In genomic region chr20:17856024-17856564, GRCh38 we compare ENCODE assay signal across 8 cellular contexts.
DNase-seq lines count a peak whose midpoint lies in the region; ATAC-seq and TF ChIP-seq lines count a peak whose summit lies in the region.

No MANE protein-coding gene starts in this region.

- H3K23ac ChIP-seq in neuronal stem cell (ENCODE audit: low read depth, low read length, poor library complexity), result no peak overlapping the region

- H2BK5ac ChIP-seq in neuronal stem cell (ENCODE audit: low read length), result no peak overlapping the region

- intact Hi-C loops in activated T-helper 1 cell treated with anti-CD3 and anti-CD28 coated beads, Interleukin-12 subunit alpha, Interleukin-12 subunit beta, Interleukin-2, Interleukin-4 antibody, amounts not matched to agents 30 ng/mL and 10 ng/mL and 1 ng/mL, durations not matched to agents 14 hours and 24 hours and 36 hours (cut with micrococcal nuclease), result no loop called here

- peaks cover 4% of the 10 kb centered on the region for H3K27me3 Mint-ChIP-seq in activated T-helper 1 cell treated with anti-CD3 and anti-CD28 coated beads, Interleukin-12 subunit alpha, Interleukin-12 subunit beta, Interleukin-2, Interleukin-4 antibody, amounts not matched to agents 30 ng/mL and 10 ng/mL and 1 ng/mL, durations not matched to agents 14 hours and 24 hours and 36 hours (ENCODE audit: insufficient read depth)

- no peaks in the 10 kb centered on the region for H3K9me3 Mint-ChIP-seq in activated T-helper 1 cell treated with anti-CD3 and anti-CD28 coated beads, Interleukin-12 subunit alpha, Interleukin-12 subunit beta, Interleukin-2, Interleukin-4 antibody, amounts not matched to agents 30 ng/mL and 10 ng/mL and 1 ng/mL, durations not matched to agents 14 hours and 24 hours and 36 hours

- H3K4me1 Mint-ChIP-seq in activated T-helper 1 cell treated with anti-CD3 and anti-CD28 coated beads, Interleukin-12 subunit alpha, Interleukin-12 subunit beta, Interleukin-2, Interleukin-4 antibody, amounts not matched to agents 30 ng/mL and 10 ng/mL and 1 ng/mL, durations not matched to agents 14 hours and 24 hours and 36 hours (ENCODE audit: low read depth), result peaks cover 26% of the 10 kb centered on the region

- H3K4me2 ChIP-seq in neuronal stem cell (ENCODE audit: insufficient read depth, low read length, poor library complexity, severe bottlenecking), result no peak overlapping the region

- no peak for TF ChIP-seq CTCF in omental fat pad (IDR thresholded peaks at IDR 0.05)

- peaks cover 0 to 1% of the 10 kb centered on the region in 2 donors for H3K4me1 ChIP-seq in neuronal stem cell (ENCODE audit: control insufficient read depth in 2 of 2, insufficient read depth in 1 of 2, low read depth in 1 of 2, low read length in 2 of 2)

- no peak overlapping the region for H3K14ac ChIP-seq in neuronal stem cell (ENCODE audit: low read length)

- no peaks in the 10 kb centered on the region for H3K36me3 Mint-ChIP-seq in activated T-helper 1 cell treated with anti-CD3 and anti-CD28 coated beads, Interleukin-12 subunit alpha, Interleukin-12 subunit beta, Interleukin-2, Interleukin-4 antibody, amounts not matched to agents 30 ng/mL and 10 ng/mL and 1 ng/mL, durations not matched to agents 14 hours and 24 hours and 36 hours (ENCODE audit: low read depth)

- H3K27ac ChIP-seq in neuronal stem cell (replicated peaks; ENCODE audit: low read length), result no peak overlapping the region

- no peak overlapping the region for H3K27ac Mint-ChIP-seq in activated T-helper 1 cell treated with anti-CD3 and anti-CD28 coated beads, Interleukin-12 subunit alpha, Interleukin-12 subunit beta, Interleukin-2, Interleukin-4 antibody, amounts not matched to agents 30 ng/mL and 10 ng/mL and 1 ng/mL, durations not matched to agents 14 hours and 24 hours and 36 hours

- no peak overlapping the region for H2BK15ac ChIP-seq in neuronal stem cell (ENCODE audit: low read length)

- H2AK5ac ChIP-seq in neuronal stem cell (ENCODE audit: low read depth, low read length), result no peak overlapping the region

- no peak overlapping the region for H2BK120ac ChIP-seq in neuronal stem cell (ENCODE audit: low read depth, low read length)

- DNase-seq in COLO668 (lab: John Stamatoyannopoulos, UW; ENCODE audit: unreplicated experiment) (peak; percentile 25), omental fat pad (ENCODE audit: low spot score) (no peak), neuronal stem cell (ENCODE audit: low spot score) (no peak), NCI-H524 treated with DMSO at 0.1 percent for 48 hours (lab: John Stamatoyannopoulos, UW) (no peak)
- peak; percentile 14 for DNase-seq in activated T-helper 1 cell treated with anti-CD3 and anti-CD28 coated beads, Interleukin-12 subunit alpha, Interleukin-12 subunit beta, Interleukin-2, Interleukin-4 antibody, amounts not matched to agents 30 ng/mL and 10 ng/mL and 1 ng/mL, durations not matched to agents 14 hours and 24 hours and 36 hours (ENCODE audit: low spot score)

- H3K27me3 ChIP-seq in neuronal stem cell (ENCODE audit: control insufficient read depth in 3 of 3, insufficient read depth in 3 of 3, low read depth in 1 of 3, low read length in 3 of 3), result peaks cover 0 to 22% (median 0%) of the 10 kb centered on the region in 3 experiments

- H3K9me3 ChIP-seq in neuronal stem cell (replicated peaks in 1 of 2; ENCODE audit: control insufficient read depth in 2 of 2, insufficient read depth in 1 of 2, low read depth in 1 of 2, low read length in 2 of 2), result no peaks in the 10 kb centered on the region

- WGBS in neuronal stem cell (ENCODE audit: extremely low coverage in 2 of 2, insufficient read length in 2 of 2, insufficient replicate concordance in 1 of 2), 2 donors, result no CpG with 5 or more reads among the region's 3 CpGs

- no peak overlapping the region for H4K91ac ChIP-seq in neuronal stem cell (ENCODE audit: low read depth, low read length, poor library complexity)

- H3K4ac ChIP-seq in neuronal stem cell (ENCODE audit: low read length), result no peak overlapping the region

- H2BK12ac ChIP-seq in neuronal stem cell (ENCODE audit: low read length), result no peak overlapping the region

- no peaks in the 10 kb centered on the region for H3K36me3 ChIP-seq in neuronal stem cell (replicated peaks in 1 of 2; ENCODE audit: control insufficient read depth in 2 of 2, insufficient read depth in 2 of 2, low read length in 2 of 2)

- no peaks in the 10 kb centered on the region for H3K79me1 ChIP-seq in neuronal stem cell (ENCODE audit: low read depth, low read length)

- H3K18ac ChIP-seq in neuronal stem cell (ENCODE audit: low read length), result no peak overlapping the region

- H4K8ac ChIP-seq in neuronal stem cell (ENCODE audit: low read depth, low read length), result no peak overlapping the region

- ATAC-seq in GM19452 (IDR thresholded peaks at IDR 0.05; ENCODE audit: unreplicated experiment), result peak; percentile 82
- ATAC-seq in HG03432 (IDR thresholded peaks at IDR 0.05; ENCODE audit: unreplicated experiment), result peak; percentile 89
- no peak for ATAC-seq in omental fat pad (ENCODE audit: low FRiP score)
- ATAC-seq in SK-N-SH treated with all-trans-retinoic acid at 6 μM for 48 hours, result no peak

- H2AFZ ChIP-seq in neuronal stem cell (ENCODE audit: low read length), result no peak overlapping the region

- H3K4me3 Mint-ChIP-seq in activated T-helper 1 cell treated with anti-CD3 and anti-CD28 coated beads, Interleukin-12 subunit alpha, Interleukin-12 subunit beta, Interleukin-2, Interleukin-4 antibody, amounts not matched to agents 30 ng/mL and 10 ng/mL and 1 ng/mL, durations not matched to agents 14 hours and 24 hours and 36 hours, result peak overlapping the region; percentile 6

- H3K9ac ChIP-seq in neuronal stem cell (ENCODE audit: low read depth, low read length, poor library complexity), result no peak overlapping the region

- H3K4me3 ChIP-seq in neuronal stem cell (ENCODE audit: low read length in 2 of 2), result no peak overlapping the region

TF ChIP-seq in SK-N-SH treated with all-trans-retinoic acid at 6 μM for 48 hours, 23 proteins besides CTCF, POLR2A, EP300 and RAD21:
- TF ChIP-seq OSR1 (CRISPR knock-in tag; IDR thresholded peaks at IDR 0.05), result no peak
- TF ChIP-seq ARNTL (CRISPR knock-in tag; IDR thresholded peaks at IDR 0.05; ENCODE audit: borderline replicate concordance, low read depth), result no peak
- no peak for TF ChIP-seq ZNF565 (CRISPR knock-in tag; conservative IDR thresholded peaks at IDR 0.05; ENCODE audit: low read depth)
- no peak for TF ChIP-seq CSRNP3 (CRISPR knock-in tag; IDR thresholded peaks at IDR 0.05)
- no peak for TF ChIP-seq CREB5 (CRISPR knock-in tag; IDR thresholded peaks at IDR 0.05; ENCODE audit: low read depth)
- no peak for TF ChIP-seq PPARA (CRISPR knock-in tag; IDR thresholded peaks at IDR 0.05; ENCODE audit: borderline replicate concordance)
- no peak for TF ChIP-seq ISL1 (CRISPR knock-in tag; IDR thresholded peaks at IDR 0.05)
- TF ChIP-seq ZC3H10 (CRISPR knock-in tag; IDR thresholded peaks at IDR 0.05), result no peak
- no peak for TF ChIP-seq ZFP30 (CRISPR knock-in tag; IDR thresholded peaks at IDR 0.05)
- no peak for TF ChIP-seq GLIS3 (CRISPR knock-in tag; IDR thresholded peaks at IDR 0.05)
- no peak for TF ChIP-seq TCF4 (CRISPR knock-in tag; IDR thresholded peaks at IDR 0.05; ENCODE audit: borderline replicate concordance)
- TF ChIP-seq SNAI2 (CRISPR knock-in tag; IDR thresholded peaks at IDR 0.05), result no peak
- TF ChIP-seq POU6F1 (CRISPR knock-in tag; IDR thresholded peaks at IDR 0.05; ENCODE audit: borderline replicate concordance, low read depth), result no peak

Comparison
In these comparisons a context has a peak if more than half of its experiments do, and no peak if none do; other contexts are left out.
1. DNase-seq: peak in COLO668 (single experiment) and activated T-helper 1 cell treated with anti-CD3 and anti-CD28 coated beads, Interleukin-12 subunit alpha, Interleukin-12 subunit beta, Interleukin-2, Interleukin-4 antibody, amounts not matched to agents 30 ng/mL and 10 ng/mL and 1 ng/mL, durations not matched to agents 14 hours and 24 hours and 36 hours (single experiment); none in omental fat pad (single experiment), neuronal stem cell (single experiment) and NCI-H524 treated with DMSO at 0.1 percent for 48 hours (single experiment).
2. ATAC-seq: peak in GM19452 (single experiment) and HG03432 (single experiment); none in omental fat pad (single experiment) and SK-N-SH treated with all-trans-retinoic acid at 6 μM for 48 hours (single experiment).